Comparison of ENCODE assay signal across 5 cellular contexts in the genomic region with DNA sequence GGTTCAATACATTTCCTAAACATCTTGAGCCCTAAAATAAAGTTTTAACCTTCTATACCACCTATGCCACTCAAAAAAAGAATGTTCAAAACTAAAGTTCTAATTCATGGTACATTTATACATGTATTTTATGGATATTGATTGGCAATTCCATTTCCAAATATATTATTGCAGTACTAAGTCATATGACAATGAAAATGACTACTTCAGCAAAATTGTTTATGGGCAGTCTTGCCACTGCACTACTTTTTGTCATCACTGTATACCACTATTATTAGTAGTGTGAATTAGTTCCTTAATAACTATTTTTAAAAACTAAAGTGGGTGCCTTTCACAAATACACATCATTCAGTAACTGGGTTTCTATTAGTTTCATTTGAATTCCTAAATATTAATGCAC.
"Had no signal": no experiment of that assay in that cellular context is flagged by ENCODE, and none has a peak within 500 bp of the region (broad histone marks: within the 10 kb centered on the region; RNA-seq: fewer than 3 reads in every experiment).

No MANE protein-coding gene starts in this region.

- H3K4me3 ChIP-seq: K562 had no signal

- DNase-seq: KG1 had no signal

- ATAC-seq: K562 had no signal

- H3K4me2 ChIP-seq: KMS-11 had no signal

- FAIRE-seq: HTR-8/SVneo, K562 had no signal

- H3K9ac ChIP-seq: KMS-11 had no signal

- H3K27ac ChIP-seq: HL-60, KMS-11 had no signal
